Comparison of ENCODE assay signal across 8 cellular contexts in the genomic region with DNA sequence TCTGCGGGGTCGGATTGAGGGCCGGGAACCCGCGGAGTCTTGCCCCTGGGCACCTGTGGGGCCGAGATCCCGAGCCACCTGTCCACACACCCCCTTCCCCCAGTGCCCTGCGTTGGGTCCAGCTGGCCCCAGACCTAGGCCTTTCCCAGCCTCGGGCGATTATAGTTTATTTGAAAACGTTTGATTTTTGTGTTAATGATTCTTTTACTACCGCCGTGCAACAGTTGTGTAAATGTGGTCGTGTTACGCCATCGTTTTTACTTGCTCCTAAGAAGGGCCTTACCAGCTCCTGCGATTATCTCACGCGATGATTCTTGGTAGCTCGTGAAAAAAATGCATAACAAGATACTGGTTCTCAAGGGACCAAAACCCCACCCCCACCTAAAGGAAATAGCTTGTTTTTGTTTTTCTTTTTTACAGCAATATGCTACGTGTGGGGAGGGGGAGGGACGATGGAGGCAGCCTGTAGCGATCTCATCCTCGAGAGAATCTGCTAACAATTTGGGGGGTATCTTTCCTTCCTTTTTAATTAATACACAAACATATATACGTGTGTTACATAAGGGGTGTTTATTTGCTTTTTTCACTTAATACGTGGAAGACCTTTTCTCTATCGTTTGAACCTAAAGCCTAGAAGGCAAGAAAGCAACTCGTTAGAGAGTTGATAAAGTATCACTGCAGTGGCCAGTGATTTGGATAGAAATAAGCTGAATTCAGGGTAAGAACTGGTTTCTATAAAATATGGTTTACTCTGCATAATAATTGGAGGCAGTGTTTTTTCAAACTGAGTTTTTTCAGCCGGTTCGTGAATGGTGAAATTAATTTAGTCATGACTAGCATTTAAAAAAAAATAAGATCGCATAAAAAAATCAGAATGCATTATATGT. TPM values are rescaled to one million over a fixed set of nuclear protein-coding genes. Genes with fewer than 3 reads are reported as not detected.
DNase-seq lines count a peak whose midpoint lies in the region; ATAC-seq and TF ChIP-seq lines count a peak whose summit lies in the region.

No MANE protein-coding gene starts in this region.

- H3K4me3 Mint-ChIP-seq in CD4-positive, alpha-beta memory T cell: peak overlapping the region; percentile 82 to 89 (median 87)

- no peak for TF ChIP-seq CTCF in Peyer's patch (IDR thresholded peaks at IDR 0.05)
- TF ChIP-seq CTCF in dorsolateral prefrontal cortex (IDR thresholded peaks at IDR 0.05 in 54 of 56, conservative IDR thresholded peaks at IDR 0.05 in 2 of 56; ENCODE audit: low read depth in 1 of 56, partially characterized antibody in 56 of 56): no peak
- no peak for TF ChIP-seq CTCF in vagina (IDR thresholded peaks at IDR 0.05)

- intact Hi-C loops in CD4-positive, alpha-beta memory T cell (cut with micrococcal nuclease): loop anchor here (2.0 to 10.0 kb wide), 2 partner anchors 117 to 191 kb away; partner anchors contain the start of genes EEF1B2, INO80D and NDUFS1
- intact Hi-C loops in dorsolateral prefrontal cortex (cut with DNase I) (no loop called here), vagina (cut with DNase I) (no loop called here)

- H3K4ac ChIP-seq in mesenchymal stem cell (ENCODE audit: low read depth in 1 of 2, low read length in 2 of 2): peak overlapping the region; percentile 20 to 32

- H3K36me3 ChIP-seq in CD4-positive, alpha-beta memory T cell (ENCODE audit: insufficient read depth, low read length): no peaks in the 10 kb centered on the region
- H3K36me3 ChIP-seq in Peyer's patch (no peaks in the 10 kb centered on the region), mesenchymal stem cell (ENCODE audit: control insufficient read depth in 1 of 2, insufficient read depth in 2 of 2, low read depth in 1 of 2, low read length in 2 of 2) (no peaks in the 10 kb centered on the region), vagina (no peaks in the 10 kb centered on the region)

- no peak overlapping the region for H2AFZ ChIP-seq in mesenchymal stem cell (ENCODE audit: low read depth, low read length)

- peak overlapping the region in 1 of 2 experiments; percentile 75 for H3K18ac ChIP-seq in mesenchymal stem cell (ENCODE audit: low read depth in 1 of 2, low read length in 2 of 2)

- H3K4me1 Mint-ChIP-seq in CD4-positive, alpha-beta memory T cell: peaks cover 15 to 25% (median 21%) of the 10 kb centered on the region in 4 donors

- peak overlapping the region; percentile 72 to 93 (median 88) for H3K27ac Mint-ChIP-seq in CD4-positive, alpha-beta memory T cell

- ATAC-seq in GM18909 (IDR thresholded peaks at IDR 0.05; ENCODE audit: poor library complexity, unreplicated experiment): peak; percentile 47
- peak; percentile 18 for ATAC-seq in HG03108 (IDR thresholded peaks at IDR 0.05; ENCODE audit: unreplicated experiment)

- under 1% methylated on average over 11 of the region's 31 CpGs for WGBS in mesenchymal stem cell

- no peak overlapping the region for H2BK15ac ChIP-seq in mesenchymal stem cell (ENCODE audit: low read depth, poor library complexity, severe bottlenecking)

- TF ChIP-seq POLR2A in Peyer's patch (IDR thresholded peaks at IDR 0.05) (no peak), vagina (IDR thresholded peaks at IDR 0.05) (no peak)

- CTCF ChIA-PET in CD4-positive, alpha-beta memory T cell (lab: Charles Lee; ENCODE audit: partially characterized antibody): no interaction called here

- POLR2A ChIA-PET in CD4-positive, alpha-beta memory T cell (lab: Charles Lee; ENCODE audit: partially characterized antibody): interaction anchor here (1.0 to 1.2 kb wide), 2 partner anchors 10 to 189 kb away, joined by 3 to 4 read pairs; partner anchors contain the start of gene INO80D

- peak overlapping the region in 1 of 2 donors; percentile 61 for H3K4me3 ChIP-seq in CD4-positive, alpha-beta memory T cell (ENCODE audit: low read length in 2 of 2)
- H3K4me3 ChIP-seq in Peyer's patch (peak overlapping the region; percentile 63 to 89 (median 72)), dorsolateral prefrontal cortex (peak overlapping the region; percentile 22 to 74 (median 62)), mesenchymal stem cell (ENCODE audit: insufficient read depth in 1 of 2, low read depth in 1 of 2, low read length in 2 of 2) (peak overlapping the region; percentile 81), vagina (peak overlapping the region; percentile 67 to 80)

- H3K4me1 ChIP-seq in CD4-positive, alpha-beta memory T cell (ENCODE audit: insufficient read depth, low read length): peaks cover 13% of the 10 kb centered on the region
- peaks cover 0 to 11% (median 2%) of the 10 kb centered on the region in 4 donors for H3K4me1 ChIP-seq in Peyer's patch
- H3K4me1 ChIP-seq in mesenchymal stem cell (ENCODE audit: control insufficient read depth, insufficient read depth, low read depth, low read length): peaks cover 3% of the 10 kb centered on the region
- H3K4me1 ChIP-seq in vagina: peaks cover 21% of the 10 kb centered on the region

- H4K91ac ChIP-seq in mesenchymal stem cell (ENCODE audit: low read length): no peak overlapping the region

- H3K79me1 ChIP-seq in mesenchymal stem cell (replicated peaks; ENCODE audit: low read length, poor library complexity, severe bottlenecking): peaks cover 3% of the 10 kb centered on the region

- H3K23ac ChIP-seq in mesenchymal stem cell (ENCODE audit: low read length in 2 of 2): peak overlapping the region in 1 of 2 experiments; percentile 83

- peak in 4 of 5 donors; percentile 17 to 45 (median 29) for DNase-seq in CD4-positive, alpha-beta memory T cell
- DNase-seq in Peyer's patch: no peak
- peak in 2 of 10 donors; percentile 4 to 20 for DNase-seq in dorsolateral prefrontal cortex
- DNase-seq in mesenchymal stem cell: peak; percentile 82
- no peak for DNase-seq in vagina (ENCODE audit: extremely low spot score in 2 of 2)
- no peak for DNase-seq in activated CD4-positive, CD25-positive, alpha-beta regulatory T cell treated with anti-CD3 and anti-CD28 coated beads, Interleukin-2, amount 50 U/mL, for 72 hours

- no peak overlapping the region for H2BK12ac ChIP-seq in mesenchymal stem cell (ENCODE audit: low read length in 2 of 2)

- no peak overlapping the region for H2BK5ac ChIP-seq in mesenchymal stem cell (ENCODE audit: low read depth, low read length, poor library complexity, severe bottlenecking)

- no peak overlapping the region for H4K8ac ChIP-seq in mesenchymal stem cell (ENCODE audit: low read length)

- peak overlapping the region; percentile 66 for H3K4me2 ChIP-seq in mesenchymal stem cell (ENCODE audit: low read length, poor library complexity, severe bottlenecking)

- peaks cover 0 to 7% of the 10 kb centered on the region in 2 donors for H3K36me3 Mint-ChIP-seq in CD4-positive, alpha-beta memory T cell

- no peaks in the 10 kb centered on the region for H3K9me3 ChIP-seq in CD4-positive, alpha-beta memory T cell (ENCODE audit: control insufficient read depth in 1 of 2, low read length in 2 of 2)
- H3K9me3 ChIP-seq in Peyer's patch (no peaks in the 10 kb centered on the region), mesenchymal stem cell (ENCODE audit: control insufficient read depth, low read length) (no peaks in the 10 kb centered on the region), vagina (no peaks in the 10 kb centered on the region)

- peaks cover 16 to 28% of the 10 kb centered on the region in 2 donors for H3K27me3 Mint-ChIP-seq in CD4-positive, alpha-beta memory T cell

- peak overlapping the region; percentile 92 for H3K9ac ChIP-seq in mesenchymal stem cell (ENCODE audit: low read length)

- peak overlapping the region; percentile 63 for H3K27ac ChIP-seq in CD4-positive, alpha-beta memory T cell (ENCODE audit: low read depth, low read length)
- H3K27ac ChIP-seq in Peyer's patch (peak overlapping the region; percentile 52 to 73 (median 64)), dorsolateral prefrontal cortex (peak overlapping the region in 44 of 59 donors; percentile 14 to 83 (median 67)), mesenchymal stem cell (ENCODE audit: low read length, poor library complexity, severe bottlenecking) (no peak overlapping the region), vagina (peak overlapping the region; percentile 86)

- H3K9me3 Mint-ChIP-seq in CD4-positive, alpha-beta memory T cell: peaks cover 0 to 13% (median 3%) of the 10 kb centered on the region in 8 donors

- no peak overlapping the region for H2BK120ac ChIP-seq in mesenchymal stem cell (ENCODE audit: low read depth, low read length)

- no peak overlapping the region for H2AK5ac ChIP-seq in mesenchymal stem cell (ENCODE audit: low read length, severe bottlenecking)

- H3K27me3 ChIP-seq in CD4-positive, alpha-beta memory T cell (ENCODE audit: insufficient read depth, low read length): peaks cover 11% of the 10 kb centered on the region
- H3K27me3 ChIP-seq in Peyer's patch: peaks cover 0 to 3% of the 10 kb centered on the region in 2 donors
- H3K27me3 ChIP-seq in dorsolateral prefrontal cortex: peaks cover 0 to 100% (median 73%) of the 10 kb centered on the region in 45 donors
- H3K27me3 ChIP-seq in mesenchymal stem cell (ENCODE audit: control insufficient read depth in 1 of 2, insufficient read depth in 1 of 2, low read length in 2 of 2): peaks cover 22 to 53% of the 10 kb centered on the region in 2 experiments
- H3K27me3 ChIP-seq in vagina: no peaks in the 10 kb centered on the region

- H3K14ac ChIP-seq in mesenchymal stem cell (ENCODE audit: low read length in 2 of 2): peak overlapping the region in 1 of 2 experiments; percentile 44

RNA-seq across cellular contexts. Expression of gene ZDBF2, which starts 1.1 kb away (rescaled TPM):
- 10 to 100 TPM; 18.6 to 21.4 TPM for total RNA-seq in CD4-positive, alpha-beta memory T cell
- 1 to 10 TPM; 3.3 to 4.4 TPM for polyA plus RNA-seq in CD4-positive, alpha-beta memory T cell
- total RNA-seq in Peyer's patch (10 to 100 TPM in 1 of 4 donors, 1 to 10 TPM in 3; 2.6 to 12.4 (median 4.5) TPM), dorsolateral prefrontal cortex (10 to 100 TPM; 15.4 to 80.3 (median 43.5) TPM), vagina (13.0 TPM)
- polyA plus RNA-seq in mesenchymal stem cell (2013, experiment 1 of 2): 3.0 TPM
- 3.0 TPM for polyA plus RNA-seq in mesenchymal stem cell (2013, experiment 2 of 2)

Comparison
In these comparisons a context has a peak if more than half of its experiments do, and no peak if none do; other contexts are left out.
1. DNase-seq: peak in CD4-positive, alpha-beta memory T cell (4 of 5) and mesenchymal stem cell (single experiment); none in Peyer's patch (0 of 3), vagina (0 of 2) and activated CD4-positive, CD25-positive, alpha-beta regulatory T cell treated with anti-CD3 and anti-CD28 coated beads, Interleukin-2, amount 50 U/mL, for 72 hours (single experiment).